27 cellular contexts compared by ENCODE assay signal in the genomic region with DNA sequence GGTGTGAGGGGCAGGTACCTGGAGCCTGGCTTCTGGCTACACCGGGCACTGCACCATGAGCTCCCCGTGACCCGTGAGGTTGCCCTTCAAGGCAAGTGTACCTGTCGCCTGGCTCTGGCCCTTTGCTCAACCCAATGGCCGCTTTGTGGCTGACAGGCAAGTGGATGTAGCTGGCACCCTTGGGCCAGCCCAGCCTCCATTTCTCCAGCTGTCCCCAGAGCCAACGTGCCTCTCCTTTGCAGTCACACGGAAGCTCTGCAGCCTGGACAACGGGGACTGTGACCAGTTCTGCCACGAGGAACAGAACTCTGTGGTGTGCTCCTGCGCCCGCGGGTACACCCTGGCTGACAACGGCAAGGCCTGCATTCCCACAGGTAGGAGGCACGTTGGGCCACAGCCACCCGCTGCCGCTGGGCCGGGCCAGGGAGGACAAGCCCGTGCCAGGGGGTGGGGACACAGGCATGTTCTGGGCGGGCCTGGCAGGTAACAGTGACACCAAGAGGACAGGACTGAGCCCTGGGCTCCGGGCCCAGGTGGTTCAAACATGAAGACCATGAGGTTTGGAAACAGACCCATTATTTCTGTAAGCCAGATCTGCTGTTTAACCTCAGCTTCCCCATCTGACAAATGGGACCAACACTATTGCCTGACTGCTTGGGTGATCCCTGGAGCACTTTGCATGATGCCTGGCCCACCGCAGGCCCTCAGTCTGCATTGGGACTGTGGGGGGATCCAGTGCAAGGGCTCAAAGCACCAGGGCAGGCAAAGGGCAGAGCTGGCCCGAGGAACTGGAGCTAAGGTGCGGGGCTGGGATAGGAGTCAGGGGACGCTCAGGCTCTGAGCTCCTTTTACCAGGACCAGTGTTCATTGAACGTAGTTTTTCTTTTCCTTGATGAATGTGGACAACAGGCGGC. TPM values are rescaled to one million over a fixed set of nuclear protein-coding genes. Genes with fewer than 3 reads are reported as not detected.
DNase-seq lines count a peak whose midpoint lies in the region; ATAC-seq, FAIRE-seq and TF ChIP-seq lines count a peak whose summit lies in the region.
"Had no signal": no experiment of that assay in that cellular context is flagged by ENCODE, and none has a peak within 500 bp of the region (broad histone marks: within the 10 kb centered on the region; RNA-seq: fewer than 3 reads in every experiment).

No MANE protein-coding gene starts in this region.

- ATAC-seq in Right ventricle myocardium superior (ENCODE audit: poor library complexity) (no peak), esophagus mucosa (peak; percentile 66), HG02981 (IDR thresholded peaks at IDR 0.05; ENCODE audit: unreplicated experiment) (no peak)
- ATAC-seq: activated naive CD8-positive, alpha-beta T cell treated with anti-CD3 and anti-CD28 coated beads, Interleukin-2, amount 50 U/mL, for 24 hours; gastroesophageal sphincter; Panc1 had no signal

- no peak overlapping the region for H3K4me3 ChIP-seq in esophagus squamous epithelium
- H3K4me3 ChIP-seq: gastroesophageal sphincter, right atrium auricular region had no signal

- intact Hi-C loops in cardiac septum (cut with DNase I) (no loop called here), Right ventricle myocardium superior (cut with DNase I) (no loop called here), posterior vena cava (cut with DNase I) (no loop called here), esophagus squamous epithelium (cut with DNase I) (no loop called here)

- peaks cover 0 to 11% (median 0%) of the 10 kb centered on the region in 3 donors for H3K36me3 ChIP-seq in esophagus squamous epithelium
- H3K36me3 ChIP-seq: right atrium auricular region had no signal

- FAIRE-seq in D721Med (lab: Jason Lieb, UNC) = no peak

- peak; percentile 53 for DNase-seq in cardiac septum (ENCODE audit: low spot score)
- no peak for DNase-seq in Right ventricle myocardium superior
- DNase-seq in posterior vena cava (ENCODE audit: low spot score) = peak; percentile 70
- no peak for DNase-seq in esophagus squamous epithelium (lab: John Stamatoyannopoulos, UW)
- no peak for DNase-seq in D721Med (ENCODE audit: insufficient read length, low spot score)
- DNase-seq in AG20443 (ENCODE audit: low spot score) = no peak
- DNase-seq: ACHN; activated CD4-positive, alpha-beta T cell treated with anti-CD3 and anti-CD28 coated beads for 4 hours; activated naive CD8-positive, alpha-beta T cell treated with anti-CD3 and anti-CD28 coated beads, Interleukin-2, amount 50 U/mL, for 24 hours; central memory CD4-positive, alpha-beta T cell; dermis blood vessel endothelial cell; HFFc6; NCI-H1048; NCI-H446; NCI-H748 treated with DMSO at 0.1 percent for 48 hours; SIG-M5; stimulated activated CD8-positive, alpha-beta memory T cell treated with anti-CD3 and anti-CD28 coated beads, Interleukin-4, amount 100 ng/mL, for 48 hours; T-helper 9 cell had no signal

- H3K27me3 ChIP-seq in esophagus squamous epithelium = no peaks in the 10 kb centered on the region
- H3K27me3 ChIP-seq: gastroesophageal sphincter, right atrium auricular region had no signal

- H3K27ac ChIP-seq in esophagus squamous epithelium = no peak overlapping the region
- H3K27ac ChIP-seq: gastroesophageal sphincter, parathyroid adenoma, right atrium auricular region had no signal

- no peaks in the 10 kb centered on the region for H3K9me3 ChIP-seq in esophagus squamous epithelium
- H3K9me3 ChIP-seq: gastroesophageal sphincter, right atrium auricular region had no signal

- TF ChIP-seq POLR2A in esophagus squamous epithelium (IDR thresholded peaks at IDR 0.05) = no peak

- no peak for TF ChIP-seq CTCF in esophagus squamous epithelium (IDR thresholded peaks at IDR 0.05)
- TF ChIP-seq CTCF in D721Med (IDR thresholded peaks at IDR 0.05; ENCODE audit: insufficient read depth, missing control alignments) = no peak

- no peaks in the 10 kb centered on the region for H3K4me1 ChIP-seq in esophagus squamous epithelium
- H3K4me1 ChIP-seq: gastroesophageal sphincter, parathyroid adenoma, right atrium auricular region had no signal

- 88 to 91% methylated on average over 9 to 11 of the region's 26 CpGs for WGBS in esophagus squamous epithelium, 2 donors

RNA-seq across cellular contexts. Expression of a gene that starts 17.5 kb away (rescaled TPM):
- total RNA-seq in cardiac septum (not detected), Right ventricle myocardium superior (not detected), esophagus mucosa (not detected), posterior vena cava (not detected), esophagus squamous epithelium (not detected)
- total RNA-seq: G401, gastroesophageal sphincter, HFFc6, HT-29, neural crest cell, right atrium auricular region had no signal

RNA-seq across cellular contexts. Expression of a gene that starts 18.3 kb away (rescaled TPM):
- total RNA-seq in cardiac septum (13.7 TPM), Right ventricle myocardium superior (4.5 TPM), esophagus mucosa (0.56 TPM), posterior vena cava (10 to 100 TPM; 19.8 to 48.4 TPM), esophagus squamous epithelium (10 to 100 TPM in 1 of 4 donors, 1 to 10 TPM in 2, under 1 TPM in 1; 0.61 to 21.6 (median 4.5) TPM)
- total RNA-seq: dermis blood vessel endothelial cell, G401, HT-29 had no signal

RNA-seq across cellular contexts. Expression of a gene that starts 35.3 kb away (rescaled TPM):
- 0.46 TPM for total RNA-seq in cardiac septum
- 0.08 TPM for total RNA-seq in Right ventricle myocardium superior
- total RNA-seq in esophagus mucosa = not detected
- total RNA-seq in posterior vena cava = under 1 TPM in 1 of 2 donors, not detected in 1; 0.10 TPM
- total RNA-seq in esophagus squamous epithelium = not detected
- total RNA-seq: dermis blood vessel endothelial cell, G401, HFFc6, HT-29 had no signal

Comparison
In these comparisons a context has a peak if more than half of its experiments do, and no peak if none do; other contexts are left out.
1. DNase-seq: peak in cardiac septum (single experiment) and posterior vena cava (single experiment); none in Right ventricle myocardium superior (single experiment), esophagus squamous epithelium (single experiment), D721Med (single experiment) and AG20443 (single experiment).